ENCODE assay signal across 10 cellular contexts in genomic region chr4:7539659-7540058, GRCh38.
DNase-seq lines count a peak whose midpoint lies in the region; ATAC-seq, FAIRE-seq and TF ChIP-seq lines count a peak whose summit lies in the region.
"Had no signal": no experiment of that assay in that cellular context is flagged by ENCODE, and none has a peak within 500 bp of the region (broad histone marks: within the 10 kb centered on the region; RNA-seq: fewer than 3 reads in every experiment).

No MANE protein-coding gene starts in this region.

- FAIRE-seq in frontal cortex (lab: Jason Lieb, UNC) = no peak
- FAIRE-seq: colon had no signal

- H3K9me3 Mint-ChIP-seq in nephron progenitor cell = peaks cover 4% of the 10 kb centered on the region

- peaks cover 3% of the 10 kb centered on the region for H3K27me3 Mint-ChIP-seq in nephron progenitor cell (ENCODE audit: low read depth, poor library complexity)

- intact Hi-C loops in left ventricle myocardium inferior (cut with micrococcal nuclease) = no loop called here

- H3K4me3 Mint-ChIP-seq in nephron progenitor cell = no peak overlapping the region

- ATAC-seq in GM21381 (IDR thresholded peaks at IDR 0.05; ENCODE audit: unreplicated experiment) = no peak

- no peak overlapping the region for H3K4me3 ChIP-seq in left ventricle myocardium inferior
- H3K4me3 ChIP-seq: right lobe of liver had no signal

- no peak overlapping the region for H3K27ac ChIP-seq in left ventricle myocardium inferior (replicated peaks)
- H3K27ac ChIP-seq: right lobe of liver had no signal

- H3K27me3 ChIP-seq in left ventricle myocardium inferior (ENCODE audit: low read depth) = peaks cover 4% of the 10 kb centered on the region
- H3K27me3 ChIP-seq: right lobe of liver had no signal

- DNase-seq in GM03348 (ENCODE audit: low spot score) (peak; percentile 33), NCI-H526 treated with DMSO at 0.1 percent for 48 hours (lab: John Stamatoyannopoulos, UW) (peak; percentile 6), nephron progenitor cell (peak; percentile 68), left ventricle myocardium inferior (no peak), frontal cortex (ENCODE audit: low spot score in 2 of 2) (no peak), DMS79 (lab: John Stamatoyannopoulos, UW) (no peak)
- peak; percentile 57 for DNase-seq in activated CD8-positive, alpha-beta memory T cell treated with anti-CD3 and anti-CD28 coated beads, Interleukin-2, amount 50 U/mL, for 48 hours
- DNase-seq: right lobe of liver had no signal

- TF ChIP-seq CTCF in nephron progenitor cell (IDR thresholded peaks at IDR 0.05) = no peak
- no peak for TF ChIP-seq CTCF in left ventricle myocardium inferior (IDR thresholded peaks at IDR 0.05; ENCODE audit: borderline replicate concordance)

- H3K36me3 ChIP-seq in left ventricle myocardium inferior = no peaks in the 10 kb centered on the region
- H3K36me3 ChIP-seq: right lobe of liver had no signal

- peaks cover 24% of the 10 kb centered on the region for H3K4me1 Mint-ChIP-seq in nephron progenitor cell

- H3K27ac Mint-ChIP-seq in nephron progenitor cell = no peak overlapping the region

- no peaks in the 10 kb centered on the region for H3K4me1 ChIP-seq in left ventricle myocardium inferior

- H3K36me3 Mint-ChIP-seq in nephron progenitor cell (ENCODE audit: low read depth) = no peaks in the 10 kb centered on the region

- peaks cover 5% of the 10 kb centered on the region for H3K9me3 ChIP-seq in left ventricle myocardium inferior (replicated peaks)
- H3K9me3 ChIP-seq: right lobe of liver had no signal

Comparison
In these comparisons a context has a peak if more than half of its experiments do, and no peak if none do; other contexts are left out.
1. DNase-seq: peak in GM03348 (single experiment), NCI-H526 treated with DMSO at 0.1 percent for 48 hours (single experiment), activated CD8-positive, alpha-beta memory T cell treated with anti-CD3 and anti-CD28 coated beads, Interleukin-2, amount 50 U/mL, for 48 hours (single experiment) and nephron progenitor cell (single experiment); none in left ventricle myocardium inferior (single experiment), frontal cortex (0 of 2) and DMS79 (single experiment).